ENCODE assay signal across 9 cellular contexts in genomic region chr3:43288850-43289249, GRCh38. TPM values are rescaled to one million over a fixed set of nuclear protein-coding genes. Genes with fewer than 3 reads are reported as not detected.
DNase-seq lines count a peak whose midpoint lies in the region; ATAC-seq and TF ChIP-seq lines count a peak whose summit lies in the region.
"Had no signal": no experiment of that assay in that cellular context is flagged by ENCODE, and none has a peak within 500 bp of the region (broad histone marks: within the 10 kb centered on the region; RNA-seq: fewer than 3 reads in every experiment).

No MANE protein-coding gene starts in this region.

- no peaks in the 10 kb centered on the region for H3K9me3 Mint-ChIP-seq in effector memory CD8-positive, alpha-beta T cell

- intact Hi-C loops in posterior cingulate gyrus (cut with DNase I) = loop anchor here (5.0 kb wide), 1 partner anchor 127 kb away; no protein-coding TSS in a partner anchor

- H3K4me1 ChIP-seq in MM.1S (ENCODE audit: low read length) (peaks cover 37% of the 10 kb centered on the region), neutrophil (ENCODE audit: control insufficient read depth in 1 of 2, insufficient read depth in 1 of 2, low read depth in 1 of 2, low read length in 1 of 2) (peaks cover 63 to 75% of the 10 kb centered on the region in 2 experiments)

- peaks cover 52 to 59% of the 10 kb centered on the region in 2 donors for H3K4me1 Mint-ChIP-seq in effector memory CD8-positive, alpha-beta T cell (ENCODE audit: low read depth in 2 of 2)

- CTCF ChIA-PET in BJ (lab: Yijun Ruan, JAX) = interaction anchor here (1.3 kb wide), 1 partner anchor 28 kb away, joined by 3 read pairs; no protein-coding TSS in a partner anchor

- peaks cover 40% of the 10 kb centered on the region for H3K36me3 Mint-ChIP-seq in effector memory CD8-positive, alpha-beta T cell (ENCODE audit: insufficient read depth)

- peaks cover 4% of the 10 kb centered on the region; the same call in 1 of the 2 replicates for H3F3A ChIP-seq in MM.1S (ENCODE audit: insufficient read depth, low read length)

- POLR2A ChIA-PET in BJ (lab: Charles Lee) = interaction anchor here (0.5 kb wide), 1 partner anchor 183 kb away, joined by 4 read pairs; the partner anchor contains the start of gene POMGNT2

- H3K36me3 ChIP-seq in BJ (ENCODE audit: control insufficient read depth, insufficient read depth, low read length) (no peaks in the 10 kb centered on the region; the same call in 1 of the 2 replicates), MM.1S (replicated peaks; ENCODE audit: insufficient read depth, low read length) (no peaks in the 10 kb centered on the region), neutrophil (peaks cover 17% of the 10 kb centered on the region)
- H3K36me3 ChIP-seq: cardiac muscle cell had no signal

- no peak for ATAC-seq in effector memory CD8-positive, alpha-beta T cell (replicated peaks)
- ATAC-seq in HG03378 (IDR thresholded peaks at IDR 0.05; ENCODE audit: unreplicated experiment) = no peak

- peak overlapping the region; percentile 81 to 90 for H3K4me3 Mint-ChIP-seq in effector memory CD8-positive, alpha-beta T cell

- H3K27me3 ChIP-seq in BJ (ENCODE audit: control insufficient read depth, insufficient read depth, low read length) (no peaks in the 10 kb centered on the region), MM.1S (replicated peaks; ENCODE audit: insufficient read depth, low read length) (no peaks in the 10 kb centered on the region), neutrophil (no peaks in the 10 kb centered on the region)

- peak overlapping the region; percentile 92 for H3K4me2 ChIP-seq in MM.1S (ENCODE audit: low read depth, low read length)

- peak overlapping the region; percentile 73; the same call in 1 of the 2 replicates for H3K9ac ChIP-seq in MM.1S (ENCODE audit: low read length)

- no peaks in the 10 kb centered on the region for H3K9me2 ChIP-seq in MM.1S (replicated peaks; ENCODE audit: insufficient read depth, low read length)

- DNase-seq in BJ (ENCODE audit: low read depth) (no peak), MM.1S (no peak), cerebellar cortex (ENCODE audit: low spot score) (no peak), posterior cingulate gyrus (no peak)
- DNase-seq in effector memory CD8-positive, alpha-beta T cell = no peak
- no peak for DNase-seq in stimulated activated CD4-positive, alpha-beta T cell treated with anti-CD3 and anti-CD28 coated beads, Interleukin-4, amount 100 ng/mL, for 4 hours

- TF ChIP-seq CTCF in BJ (IDR thresholded peaks at IDR 0.05; ENCODE audit: insufficient read depth, low read depth, low read length) = no peak
- no peak for TF ChIP-seq CTCF in MM.1S (IDR thresholded peaks at IDR 0.05; ENCODE audit: low read length)
- no peak for TF ChIP-seq CTCF in neutrophil (IDR thresholded peaks at IDR 0.05)

- H4K20me1 ChIP-seq in MM.1S (ENCODE audit: insufficient read depth, low read length) = no peaks in the 10 kb centered on the region

- peak overlapping the region; percentile 96 to 97 for H3K27ac Mint-ChIP-seq in effector memory CD8-positive, alpha-beta T cell

- H3K4me3 ChIP-seq in BJ (ENCODE audit: low read depth, low read length) = peak overlapping the region; percentile 54
- H3K4me3 ChIP-seq in MM.1S (ENCODE audit: low read length) = peak overlapping the region; percentile 65
- H3K4me3 ChIP-seq in neutrophil (ENCODE audit: low read depth in 1 of 2, low read length in 1 of 2) = peak overlapping the region; percentile 79 to 85
- H3K4me3 ChIP-seq: cardiac muscle cell had no signal

- H3K27me3 Mint-ChIP-seq in effector memory CD8-positive, alpha-beta T cell = no peaks in the 10 kb centered on the region

- no peak overlapping the region for H2AFZ ChIP-seq in MM.1S (ENCODE audit: low read length)

- H3K9me3 ChIP-seq in MM.1S (replicated peaks; ENCODE audit: insufficient read depth, low read length) (no peaks in the 10 kb centered on the region), neutrophil (no peaks in the 10 kb centered on the region)

- H3K27ac ChIP-seq in MM.1S (ENCODE audit: low read length) (peak overlapping the region; percentile 44; the same call in 1 of the 2 replicates), neutrophil (peak overlapping the region; percentile 98)
- H3K27ac ChIP-seq: cardiac muscle cell had no signal

- H3K79me2 ChIP-seq in MM.1S (ENCODE audit: low read length) = peaks cover 70% of the 10 kb centered on the region

RNA-seq across cellular contexts. Expression of gene SNRK, which starts 2.5 kb away (rescaled TPM):
- 11.5 and 13.6 TPM in 2 replicates for polyA plus RNA-seq in BJ (2011; rRNA removed)
- 23.6 and 32.7 TPM in 2 replicates for polyA minus RNA-seq in BJ (2011; rRNA and poly(A)+ RNA removed)
